ENCODE assay signal across 28 cellular contexts in genomic region chr13:45540864-45541263, GRCh38.
"Had no signal": no experiment of that assay in that cellular context is flagged by ENCODE, and none has a peak within 500 bp of the region (broad histone marks: within the 10 kb centered on the region; RNA-seq: fewer than 3 reads in every experiment).

No MANE protein-coding gene starts in this region.

- DNase-seq: naive thymus-derived CD4-positive, alpha-beta T cell; natural killer cell; nucleus accumbens; posterior cingulate gyrus; psoas muscle; right cardiac atrium; spleen; stimulated activated CD4-positive, alpha-beta T cell treated with anti-CD3 and anti-CD28 coated beads, Interleukin-12 subunit alpha, Interleukin-12 subunit beta, amount 100 ng/mL, for 4 hours; stimulated activated CD4-positive, alpha-beta T cell treated with anti-CD3 and anti-CD28 coated beads, Interleukin-1b, Interleukin-23, amount 100 ng/mL, for 48 hours; stimulated activated CD4-positive, alpha-beta T cell treated with anti-CD3 and anti-CD28 coated beads, Interleukin-4, amount 100 ng/mL, for 1 hour; stimulated activated CD4-positive, alpha-beta T cell treated with anti-CD3 and anti-CD28 coated beads, Interleukin-4, amount 100 ng/mL, for 4 hours; stimulated activated CD8-positive, alpha-beta memory T cell treated with anti-CD3 and anti-CD28 coated beads, Interleukin-4, amount 100 ng/mL, for 48 hours; stimulated activated naive CD4-positive, alpha-beta T cell; stimulated activated naive CD8-positive, alpha-beta T cell treated with anti-CD3 and anti-CD28 coated beads, Interleukin-15, amount 100 ng/mL, for 72 hours; stimulated activated naive CD8-positive, alpha-beta T cell treated with anti-CD3 and anti-CD28 coated beads, Interleukin-15, Interleukin-2, amounts not matched to agents 100 U/mL and 50 U/mL, for 24 hours; substantia nigra; testis; tibial artery; transverse colon; upper lobe of right lung; uterus had no signal

- H3K36me3 ChIP-seq: transverse colon, uterus had no signal

- H3K27me3 ChIP-seq: neutrophil, spleen, suprapubic skin, testis, tibial artery, transverse colon, upper lobe of right lung, uterus had no signal

- H3K4me2 ChIP-seq: smooth muscle cell had no signal

- ATAC-seq: naive thymus-derived CD4-positive, alpha-beta T cell; natural killer cell; sciatic nerve; stimulated activated memory B cell treated with anti-CD40 and anti-IgM and Interleukin-4, amounts not matched to agents 10 μg/mL and 1 μg/mL and 100 μg/mL, for 72 hours; stimulated activated naive CD8-positive, alpha-beta T cell treated with anti-CD3 and anti-CD28 coated beads, Interleukin-15, amount 100 ng/mL, for 72 hours; stimulated activated naive CD8-positive, alpha-beta T cell treated with anti-CD3 and anti-CD28 coated beads, Interleukin-15, Interleukin-2, amounts not matched to agents 100 U/mL and 50 U/mL, for 24 hours; upper lobe of right lung had no signal

- H3K4me3 ChIP-seq: psoas muscle, skin epidermis, smooth muscle cell, spleen, suprapubic skin, testis, tibial artery, transverse colon, upper lobe of right lung, uterus had no signal

- H3K79me2 ChIP-seq: parathyroid adenoma had no signal

- H3K27ac ChIP-seq: neutrophil, parathyroid adenoma, psoas muscle, skin epidermis, spleen, suprapubic skin, testis, tibial artery, transverse colon, upper lobe of right lung, uterus had no signal

- H2AFZ ChIP-seq: parathyroid adenoma had no signal

- H3K9me3 ChIP-seq: neutrophil, psoas muscle, spleen, suprapubic skin, testis, tibial artery, transverse colon, upper lobe of right lung, uterus had no signal

- H3K9ac ChIP-seq: parathyroid adenoma had no signal

- H3K4me1 ChIP-seq: parathyroid adenoma, psoas muscle, spleen, suprapubic skin, testis, tibial artery, transverse colon, upper lobe of right lung, uterus had no signal
